ENCODE assay signal across 13 cellular contexts in the genomic region with DNA sequence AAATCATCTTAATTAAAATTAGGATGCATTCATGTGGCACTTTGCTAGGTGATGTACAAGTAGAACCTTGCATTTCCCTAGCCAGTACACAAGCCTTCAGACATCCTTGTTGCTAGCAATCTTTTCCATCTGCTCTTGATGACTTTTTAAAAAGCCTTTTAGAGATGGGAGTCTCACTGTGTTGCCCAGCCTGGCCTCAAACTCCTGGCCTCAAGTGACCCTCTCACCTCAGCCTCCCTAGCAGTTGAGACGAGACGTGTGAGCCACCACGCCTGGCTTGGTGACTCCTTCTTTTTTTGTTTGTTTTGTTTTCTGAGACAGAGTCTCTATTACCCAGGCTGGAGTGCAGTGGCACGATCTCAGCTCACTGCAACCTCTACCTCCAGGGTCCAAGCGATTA. TPM values are rescaled to one million over a fixed set of nuclear protein-coding genes. Genes with fewer than 3 reads are reported as not detected.
A peak's percentile ranks its signal among the peaks of the same experiment; 100 is the strongest.
DNase-seq lines count a peak whose midpoint lies in the region; ATAC-seq and TF ChIP-seq lines count a peak whose summit lies in the region.
"Had no signal": no experiment of that assay in that cellular context is flagged by ENCODE, and none has a peak within 500 bp of the region (broad histone marks: within the 10 kb centered on the region; RNA-seq: fewer than 3 reads in every experiment).

No MANE protein-coding gene starts in this region.

- H3K4me2 ChIP-seq in SK-N-SH, result no peak overlapping the region

- H3K4me1 ChIP-seq in SK-N-SH (ENCODE audit: control insufficient read depth in 1 of 2, insufficient read depth in 2 of 2, low read depth in 1 of 2, low read length in 1 of 2), result peaks cover 5 to 10% of the 10 kb centered on the region in 2 experiments; a peak in 3 of 4 replicates
- peaks cover 0 to 8% of the 10 kb centered on the region in 2 donors for H3K4me1 ChIP-seq in ascending aorta
- H3K4me1 ChIP-seq: colonic mucosa had no signal

- H3K4me3 ChIP-seq in SK-N-SH (ENCODE audit: low read depth in 2 of 2, low read length in 1 of 2) (no peak overlapping the region), ascending aorta (no peak overlapping the region)

- H3K9me2 ChIP-seq in SK-N-SH, result no peaks in the 10 kb centered on the region; the same call in 1 of the 2 replicates

- H3K27me3 Mint-ChIP-seq in IgD-negative memory B cell, result peaks cover 8% of the 10 kb centered on the region
- H3K27me3 Mint-ChIP-seq in activated naive CD8-positive, alpha-beta T cell, result peaks cover 5% of the 10 kb centered on the region
- peaks cover 18 to 19% of the 10 kb centered on the region in 2 donors for H3K27me3 Mint-ChIP-seq in natural killer cell treated with Interleukin-12 subunit alpha and Interleukin-12 subunit beta and Interleukin-15 and Interleukin-18, amount 100 ng/mL, for 72 hours

- no peaks in the 10 kb centered on the region for H3K36me3 Mint-ChIP-seq in IgD-negative memory B cell
- peaks cover 4% of the 10 kb centered on the region for H3K36me3 Mint-ChIP-seq in activated naive CD8-positive, alpha-beta T cell
- H3K36me3 Mint-ChIP-seq in natural killer cell treated with Interleukin-12 subunit alpha and Interleukin-12 subunit beta and Interleukin-15 and Interleukin-18, amount 100 ng/mL, for 72 hours, result no peaks in the 10 kb centered on the region

- H3K9me3 ChIP-seq in SK-N-SH (no peaks in the 10 kb centered on the region; the same call in 1 of the 2 replicates), ascending aorta (no peaks in the 10 kb centered on the region)
- H3K9me3 ChIP-seq: colonic mucosa, esophagus squamous epithelium, neutrophil had no signal

- no peaks in the 10 kb centered on the region for H4K20me1 ChIP-seq in SK-N-SH (ENCODE audit: insufficient read depth)

- H3F3A ChIP-seq in SK-N-SH (replicated peaks; ENCODE audit: insufficient read depth), result peaks cover 3% of the 10 kb centered on the region

- H3K27ac ChIP-seq in SK-N-SH (ENCODE audit: low read depth in 2 of 2, low read length in 1 of 2) (no peak overlapping the region), ascending aorta (no peak overlapping the region)
- H3K27ac ChIP-seq: 22Rv1, colonic mucosa, esophagus squamous epithelium, neutrophil had no signal

- no peak overlapping the region for H3K9ac ChIP-seq in SK-N-SH

- intact Hi-C loops in ascending aorta (cut with DNase I), result no loop called here

- TF ChIP-seq CTCF in SK-N-SH (IDR thresholded peaks at IDR 0.05) (no peak), ascending aorta (IDR thresholded peaks at IDR 0.05) (no peak)

- H3K4me1 Mint-ChIP-seq in IgD-negative memory B cell, result peaks cover 18 to 34% (median 25%) of the 10 kb centered on the region in 3 donors
- peaks cover 31% of the 10 kb centered on the region for H3K4me1 Mint-ChIP-seq in activated naive CD8-positive, alpha-beta T cell (ENCODE audit: low read depth)
- peaks cover 31 to 36% of the 10 kb centered on the region in 2 donors for H3K4me1 Mint-ChIP-seq in natural killer cell treated with Interleukin-12 subunit alpha and Interleukin-12 subunit beta and Interleukin-15 and Interleukin-18, amount 100 ng/mL, for 72 hours (ENCODE audit: low read depth in 2 of 2)

- H3K27me3 ChIP-seq in SK-N-SH (ENCODE audit: insufficient read depth) (no peaks in the 10 kb centered on the region), ascending aorta (no peaks in the 10 kb centered on the region)
- H3K27me3 ChIP-seq: colonic mucosa, esophagus squamous epithelium, neutrophil had no signal

- 90% methylated on average over 5 of the region's 5 CpGs for WGBS in SK-N-SH (ENCODE audit: low lambda C conversion rate)

- no peak for TF ChIP-seq EP300 in SK-N-SH (IDR thresholded peaks at IDR 0.05; ENCODE audit: borderline replicate concordance in 1 of 2, low read depth in 1 of 2, low read length in 1 of 2)

- H3K36me3 ChIP-seq in SK-N-SH (replicated peaks in 1 of 2; ENCODE audit: control insufficient read depth in 1 of 2, insufficient read depth in 2 of 2, low read length in 1 of 2) (no peaks in the 10 kb centered on the region), ascending aorta (no peaks in the 10 kb centered on the region)
- H3K36me3 ChIP-seq: colonic mucosa, esophagus squamous epithelium, neutrophil had no signal

- H3K27ac Mint-ChIP-seq in IgD-negative memory B cell, result no peak overlapping the region
- H3K27ac Mint-ChIP-seq in activated naive CD8-positive, alpha-beta T cell, result no peak overlapping the region
- H3K27ac Mint-ChIP-seq in natural killer cell treated with Interleukin-12 subunit alpha and Interleukin-12 subunit beta and Interleukin-15 and Interleukin-18, amount 100 ng/mL, for 72 hours, result peak overlapping the region in 1 of 2 donors; percentile 21

- CTCF ChIA-PET in SK-N-SH (lab: Yijun Ruan, JAX), result no interaction called here

- no peak for ATAC-seq in SK-N-SH treated with all-trans-retinoic acid at 6 μM for 48 hours
- no peak for ATAC-seq in natural killer cell treated with Interleukin-12 subunit alpha and Interleukin-12 subunit beta and Interleukin-15 and Interleukin-18, amount 100 ng/mL, for 72 hours

- peak overlapping the region; percentile 94; the same call in 1 of the 2 replicates for H2AFZ ChIP-seq in SK-N-SH (ENCODE audit: low read depth)

- POLR2A ChIA-PET in SK-N-SH (lab: Yijun Ruan, JAX), result interaction anchor here (0.5 kb wide), 1 partner anchor 336 kb away, joined by 3 read pairs; no protein-coding TSS in a partner anchor

- H3K4me3 Mint-ChIP-seq in IgD-negative memory B cell, result peak overlapping the region; percentile 63 to 89 (median 78)
- H3K4me3 Mint-ChIP-seq in activated naive CD8-positive, alpha-beta T cell, result peak overlapping the region; percentile 64
- H3K4me3 Mint-ChIP-seq in natural killer cell treated with Interleukin-12 subunit alpha and Interleukin-12 subunit beta and Interleukin-15 and Interleukin-18, amount 100 ng/mL, for 72 hours, result peak overlapping the region; percentile 94

- H3K79me2 ChIP-seq in SK-N-SH (ENCODE audit: insufficient read depth), result peaks cover 26% of the 10 kb centered on the region

- no peaks in the 10 kb centered on the region for H3K9me3 Mint-ChIP-seq in IgD-negative memory B cell
- H3K9me3 Mint-ChIP-seq in activated naive CD8-positive, alpha-beta T cell (ENCODE audit: low read depth), result no peaks in the 10 kb centered on the region
- H3K9me3 Mint-ChIP-seq in natural killer cell treated with Interleukin-12 subunit alpha and Interleukin-12 subunit beta and Interleukin-15 and Interleukin-18, amount 100 ng/mL, for 72 hours, result no peaks in the 10 kb centered on the region

- DNase-seq in SK-N-SH (no peak), ascending aorta (ENCODE audit: low spot score in 2 of 2) (no peak), SKM-1 (lab: John Stamatoyannopoulos, UW; ENCODE audit: unreplicated experiment) (no peak), SK-N-DZ (ENCODE audit: low spot score) (no peak)
- no peak for DNase-seq in natural killer cell treated with Interleukin-12 subunit alpha and Interleukin-12 subunit beta and Interleukin-15 and Interleukin-18, amount 100 ng/mL, for 72 hours (ENCODE audit: low spot score)
- DNase-seq: colonic mucosa, esophagus squamous epithelium, SW 1271 had no signal

- no peak for TF ChIP-seq RAD21 in SK-N-SH (IDR thresholded peaks at IDR 0.05; ENCODE audit: low read length)

TF ChIP-seq in SK-N-SH, 30 proteins besides CTCF, POLR2A, EP300 and RAD21 (continues in another document):
- TF ChIP-seq POLR2AphosphoS5 (IDR thresholded peaks at IDR 0.05; ENCODE audit: low read depth, low read length) (no peak), TEAD4 (IDR thresholded peaks at IDR 0.05; ENCODE audit: borderline replicate concordance, insufficient read depth) (no peak), GABPA (IDR thresholded peaks at IDR 0.05; ENCODE audit: low read depth) (no peak), RCOR1 (IDR thresholded peaks at IDR 0.05; ENCODE audit: low read length) (no peak)
- TF ChIP-seq, protein P1, sequence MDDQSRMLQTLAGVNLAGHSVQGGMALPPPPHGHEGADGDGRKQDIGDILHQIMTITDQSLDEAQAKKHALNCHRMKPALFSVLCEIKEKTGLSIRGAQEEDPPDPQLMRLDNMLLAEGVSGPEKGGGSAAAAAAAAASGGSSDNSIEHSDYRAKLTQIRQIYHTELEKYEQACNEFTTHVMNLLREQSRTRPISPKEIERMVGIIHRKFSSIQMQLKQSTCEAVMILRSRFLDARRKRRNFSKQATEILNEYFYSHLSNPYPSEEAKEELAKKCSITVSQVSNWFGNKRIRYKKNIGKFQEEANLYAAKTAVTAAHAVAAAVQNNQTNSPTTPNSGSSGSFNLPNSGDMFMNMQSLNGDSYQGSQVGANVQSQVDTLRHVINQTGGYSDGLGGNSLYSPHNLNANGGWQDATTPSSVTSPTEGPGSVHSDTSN (IDR thresholded peaks at IDR 0.05), result no peak

TF ChIP-seq in SK-N-SH treated with all-trans-retinoic acid at 6 μM for 48 hours, 23 proteins besides CTCF, POLR2A, EP300 and RAD21 (continues in another document):
- TF ChIP-seq OSR1 (CRISPR knock-in tag; IDR thresholded peaks at IDR 0.05) (no peak), ZFP30 (CRISPR knock-in tag; IDR thresholded peaks at IDR 0.05) (no peak), ZNF70 (CRISPR knock-in tag; IDR thresholded peaks at IDR 0.05) (no peak), RARB (CRISPR knock-in tag; IDR thresholded peaks at IDR 0.05) (no peak), BACH2 (CRISPR knock-in tag; IDR thresholded peaks at IDR 0.05; ENCODE audit: borderline replicate concordance) (no peak), ISL1 (CRISPR knock-in tag; IDR thresholded peaks at IDR 0.05) (no peak), GLIS3 (CRISPR knock-in tag; IDR thresholded peaks at IDR 0.05) (no peak), ARNTL (CRISPR knock-in tag; IDR thresholded peaks at IDR 0.05; ENCODE audit: borderline replicate concordance, low read depth) (no peak)

RNA-seq across cellular contexts. Expression of gene CCDC88A, which starts 1.7 kb away (rescaled TPM):
- polyA plus RNA-seq in SK-N-SH (2012; rRNA removed) (7.0 and 10.1 TPM in 2 replicates), IgD-negative memory B cell (4.8 TPM)
- polyA plus RNA-seq in SK-N-SH (2012; cell fraction: cytosol; rRNA removed), result 9.0 and 9.2 TPM in 2 replicates
- polyA plus RNA-seq in SK-N-SH (2012; cell fraction: nucleus; rRNA removed), result 11.7 and 21.7 TPM in 2 replicates
- total RNA-seq in natural killer cell treated with Interleukin-12 subunit alpha and Interleukin-12 subunit beta and Interleukin-15 and Interleukin-18, amount 100 ng/mL, for 72 hours, result 10 to 100 TPM; 15.1 to 49.4 TPM
- 39.2 TPM for total RNA-seq in ascending aorta
- polyA plus RNA-seq in SK-N-DZ (2014; cell fraction: cytosol; rRNA removed), result 60.9 and 62.5 TPM in 2 replicates
- 92.4 and 132 TPM in 2 replicates for polyA plus RNA-seq in SK-N-DZ (2014; cell fraction: nucleus; rRNA removed)
